Comparison of ENCODE assay signal across 21 cellular contexts in the genomic region with DNA sequence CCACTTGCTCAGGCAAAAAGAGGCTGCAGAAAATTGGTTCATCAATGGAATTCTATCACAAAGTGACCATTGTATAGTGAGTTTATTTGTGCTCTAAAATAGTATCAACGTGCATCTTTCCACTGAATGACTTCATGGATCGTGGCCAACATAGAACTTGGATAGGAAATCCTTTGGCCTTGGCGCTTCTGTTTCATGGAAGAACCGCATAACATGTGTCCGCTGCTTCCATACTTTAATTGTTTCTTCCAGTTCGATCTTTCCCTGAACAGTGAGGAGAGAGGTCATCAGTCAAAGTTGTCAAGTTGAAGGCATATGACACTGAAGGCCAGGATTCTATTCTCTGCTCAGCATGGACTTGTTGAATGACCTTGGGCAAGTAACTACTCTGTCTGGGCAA. TPM values are rescaled to one million over a fixed set of nuclear protein-coding genes. Genes with fewer than 3 reads are reported as not detected.
DNase-seq lines count a peak whose midpoint lies in the region; ATAC-seq and TF ChIP-seq lines count a peak whose summit lies in the region.
"Had no signal": no experiment of that assay in that cellular context is flagged by ENCODE, and none has a peak within 500 bp of the region (broad histone marks: within the 10 kb centered on the region; RNA-seq: fewer than 3 reads in every experiment).

No MANE protein-coding gene starts in this region.

- no peaks in the 10 kb centered on the region for H3K9me3 Mint-ChIP-seq in activated T-cell treated with anti-CD3 and anti-CD28 coated beads, Interleukin-2, amount 50 U/mL, for 24 hours
- no peaks in the 10 kb centered on the region for H3K9me3 Mint-ChIP-seq in activated T-cell treated with anti-CD3 and anti-CD28 coated beads, Interleukin-2, amount 50 U/mL, for 4 hours
- peaks cover 5% of the 10 kb centered on the region for H3K9me3 Mint-ChIP-seq in activated T-helper 2 cell treated with anti-CD3 and anti-CD28 coated beads, Interferon-gamma antibody, Interleukin-2, Interleukin-4, amounts not matched to agents 10 μg/mL and 5 μg/mL and 100 μg/mL, durations not matched to agents 14 hours and 24 hours and 36 hours
- peaks cover 8 to 24% (median 19%) of the 10 kb centered on the region in 5 experiments for H3K9me3 Mint-ChIP-seq in brain
- peaks cover 2% of the 10 kb centered on the region for H3K9me3 Mint-ChIP-seq in neural crest cell
- no peaks in the 10 kb centered on the region for H3K9me3 Mint-ChIP-seq in osteocyte (ENCODE audit: unreplicated experiment)

- peaks cover 79% of the 10 kb centered on the region for H3K36me3 Mint-ChIP-seq in activated T-cell treated with anti-CD3 and anti-CD28 coated beads, Interleukin-2, amount 50 U/mL, for 24 hours (ENCODE audit: low read depth)
- peaks cover 40% of the 10 kb centered on the region for H3K36me3 Mint-ChIP-seq in activated T-cell treated with anti-CD3 and anti-CD28 coated beads, Interleukin-2, amount 50 U/mL, for 4 hours (ENCODE audit: insufficient read depth)
- H3K36me3 Mint-ChIP-seq in activated T-helper 2 cell treated with anti-CD3 and anti-CD28 coated beads, Interferon-gamma antibody, Interleukin-2, Interleukin-4, amounts not matched to agents 10 μg/mL and 5 μg/mL and 100 μg/mL, durations not matched to agents 14 hours and 24 hours and 36 hours (ENCODE audit: low read depth), result peaks cover 72% of the 10 kb centered on the region
- H3K36me3 Mint-ChIP-seq in brain (peaks cover 83% of the 10 kb centered on the region), neural crest cell (ENCODE audit: low read depth) (peaks cover 45% of the 10 kb centered on the region), osteocyte (ENCODE audit: unreplicated experiment) (peaks cover 40% of the 10 kb centered on the region)

- no peaks in the 10 kb centered on the region for H3K27me3 Mint-ChIP-seq in activated T-cell treated with anti-CD3 and anti-CD28 coated beads, Interleukin-2, amount 50 U/mL, for 24 hours
- no peaks in the 10 kb centered on the region for H3K27me3 Mint-ChIP-seq in activated T-cell treated with anti-CD3 and anti-CD28 coated beads, Interleukin-2, amount 50 U/mL, for 4 hours (ENCODE audit: low read depth)
- no peaks in the 10 kb centered on the region for H3K27me3 Mint-ChIP-seq in activated T-helper 2 cell treated with anti-CD3 and anti-CD28 coated beads, Interferon-gamma antibody, Interleukin-2, Interleukin-4, amounts not matched to agents 10 μg/mL and 5 μg/mL and 100 μg/mL, durations not matched to agents 14 hours and 24 hours and 36 hours (ENCODE audit: low read depth)
- H3K27me3 Mint-ChIP-seq in brain, result peaks cover 7% of the 10 kb centered on the region
- H3K27me3 Mint-ChIP-seq in neural crest cell (ENCODE audit: low read depth), result peaks cover 4% of the 10 kb centered on the region
- no peaks in the 10 kb centered on the region for H3K27me3 Mint-ChIP-seq in osteocyte (ENCODE audit: unreplicated experiment)
- H3K27me3 Mint-ChIP-seq: B cell had no signal

- H3K4me1 Mint-ChIP-seq in activated T-cell treated with anti-CD3 and anti-CD28 coated beads, Interleukin-2, amount 50 U/mL, for 24 hours (ENCODE audit: low read depth), result peaks cover 37% of the 10 kb centered on the region
- peaks cover 32% of the 10 kb centered on the region for H3K4me1 Mint-ChIP-seq in activated T-cell treated with anti-CD3 and anti-CD28 coated beads, Interleukin-2, amount 50 U/mL, for 4 hours (ENCODE audit: low read depth)
- H3K4me1 Mint-ChIP-seq in activated T-helper 2 cell treated with anti-CD3 and anti-CD28 coated beads, Interferon-gamma antibody, Interleukin-2, Interleukin-4, amounts not matched to agents 10 μg/mL and 5 μg/mL and 100 μg/mL, durations not matched to agents 14 hours and 24 hours and 36 hours (ENCODE audit: low read depth), result peaks cover 20% of the 10 kb centered on the region
- peaks cover 43% of the 10 kb centered on the region for H3K4me1 Mint-ChIP-seq in brain
- peaks cover 36% of the 10 kb centered on the region for H3K4me1 Mint-ChIP-seq in neural crest cell
- peaks cover 25% of the 10 kb centered on the region for H3K4me1 Mint-ChIP-seq in osteocyte (ENCODE audit: unreplicated experiment)

- TF ChIP-seq CTCF in brain (conservative IDR thresholded peaks at IDR 0.05), result no peak
- TF ChIP-seq CTCF in neural crest cell (conservative IDR thresholded peaks at IDR 0.05), result no peak
- no peak for TF ChIP-seq CTCF in osteocyte (IDR thresholded peaks at IDR 0.05)

- H3K27ac Mint-ChIP-seq in activated T-cell treated with anti-CD3 and anti-CD28 coated beads, Interleukin-2, amount 50 U/mL, for 24 hours, result peak overlapping the region; percentile 76
- peak overlapping the region; percentile 31 for H3K27ac Mint-ChIP-seq in activated T-helper 2 cell treated with anti-CD3 and anti-CD28 coated beads, Interferon-gamma antibody, Interleukin-2, Interleukin-4, amounts not matched to agents 10 μg/mL and 5 μg/mL and 100 μg/mL, durations not matched to agents 14 hours and 24 hours and 36 hours
- H3K27ac Mint-ChIP-seq in brain, result peak overlapping the region in 4 of 5 experiments; percentile 23 to 82 (median 44)
- no peak overlapping the region for H3K27ac Mint-ChIP-seq in neural crest cell (ENCODE audit: unreplicated experiment)
- H3K27ac Mint-ChIP-seq in osteocyte (ENCODE audit: unreplicated experiment), result no peak overlapping the region
- H3K27ac Mint-ChIP-seq: B cell had no signal

- intact Hi-C loops in activated T-helper 2 cell treated with anti-CD3 and anti-CD28 coated beads, Interferon-gamma antibody, Interleukin-2, Interleukin-4, amounts not matched to agents 10 μg/mL and 5 μg/mL and 100 μg/mL, durations not matched to agents 14 hours and 24 hours and 36 hours (cut with micrococcal nuclease), result no loop called here

- no peak for DNase-seq in activated T-cell treated with anti-CD3 and anti-CD28 coated beads, Interleukin-2, amount 50 U/mL, for 24 hours
- DNase-seq in activated T-cell treated with anti-CD3 and anti-CD28 coated beads, Interleukin-2, amount 50 U/mL, for 4 hours, result no peak
- DNase-seq in activated T-helper 2 cell treated with anti-CD3 and anti-CD28 coated beads, Interferon-gamma antibody, Interleukin-2, Interleukin-4, amounts not matched to agents 10 μg/mL and 5 μg/mL and 100 μg/mL, durations not matched to agents 14 hours and 24 hours and 36 hours (ENCODE audit: low spot score), result no peak
- DNase-seq in neural crest cell (ENCODE audit: low read depth, low spot score) (no peak), osteocyte (ENCODE audit: extremely low spot score, unreplicated experiment) (no peak), NCI-H526 treated with DMSO at 0.1 percent for 48 hours (lab: John Stamatoyannopoulos, UW) (no peak)
- DNase-seq: DMS79 treated with DMSO at 0.1 percent for 48 hours, IMR-90, MV-4-11, NCI-H1694, NCI-H2081, NCI-H2171 treated with DMSO at 0.1 percent for 48 hours, NCI-H524 treated with DMSO at 0.1 percent for 48 hours, Peyer's patch had no signal

- no peak for ATAC-seq in activated T-cell treated with anti-CD3 and anti-CD28 coated beads, Interleukin-2, amount 50 U/mL, for 4 hours
- no peak for ATAC-seq in HG03565 (IDR thresholded peaks at IDR 0.05; ENCODE audit: unreplicated experiment)
- ATAC-seq: A549, HCT116 had no signal

- no peak overlapping the region for H3K4me3 Mint-ChIP-seq in activated T-cell treated with anti-CD3 and anti-CD28 coated beads, Interleukin-2, amount 50 U/mL, for 24 hours
- no peak overlapping the region for H3K4me3 Mint-ChIP-seq in activated T-cell treated with anti-CD3 and anti-CD28 coated beads, Interleukin-2, amount 50 U/mL, for 4 hours
- no peak overlapping the region for H3K4me3 Mint-ChIP-seq in activated T-helper 2 cell treated with anti-CD3 and anti-CD28 coated beads, Interferon-gamma antibody, Interleukin-2, Interleukin-4, amounts not matched to agents 10 μg/mL and 5 μg/mL and 100 μg/mL, durations not matched to agents 14 hours and 24 hours and 36 hours (ENCODE audit: low read depth)
- H3K4me3 Mint-ChIP-seq in brain (peak overlapping the region in 1 of 5 experiments; percentile 72), neural crest cell (peak overlapping the region; percentile 50), osteocyte (ENCODE audit: unreplicated experiment) (no peak overlapping the region)
- H3K4me3 Mint-ChIP-seq: B cell, CD14-positive monocyte had no signal

RNA-seq across cellular contexts. Expression of a gene that starts 4.5 kb away (rescaled TPM):
- total RNA-seq in activated T-cell treated with anti-CD3 and anti-CD28 coated beads, Interleukin-2, amount 50 U/mL, for 4 hours, result 100 to 1,000 TPM in 2 of 3 donors, 10 to 100 TPM in 1; 96.3 to 129 (median 116) TPM
- 92.4 and 95.1 TPM in 2 replicates for total RNA-seq in activated T-helper 2 cell treated with anti-CD3 and anti-CD28 coated beads, Interferon-gamma antibody, Interleukin-2, Interleukin-4, amounts not matched to agents 10 μg/mL and 5 μg/mL and 100 μg/mL, durations not matched to agents 14 hours and 24 hours and 36 hours
- 73.4 TPM for polyA plus RNA-seq in brain (ENCODE audit: insufficient read depth, low read depth, low replicate concordance)
- total RNA-seq in neural crest cell (104 and 120 TPM in 2 replicates), osteocyte (58.5 and 69.2 TPM in 2 replicates)

RNA-seq across cellular contexts. Expression of a gene that starts 6.6 kb away (rescaled TPM):
- total RNA-seq in activated T-cell treated with anti-CD3 and anti-CD28 coated beads, Interleukin-2, amount 50 U/mL, for 4 hours, result 10 to 100 TPM; 84.0 to 88.2 (median 86.6) TPM
- total RNA-seq in activated T-helper 2 cell treated with anti-CD3 and anti-CD28 coated beads, Interferon-gamma antibody, Interleukin-2, Interleukin-4, amounts not matched to agents 10 μg/mL and 5 μg/mL and 100 μg/mL, durations not matched to agents 14 hours and 24 hours and 36 hours, result 65.1 and 69.7 TPM in 2 replicates
- polyA plus RNA-seq in brain (ENCODE audit: insufficient read depth, low read depth, low replicate concordance), result 236 TPM
- total RNA-seq in neural crest cell (65.7 and 70.9 TPM in 2 replicates), osteocyte (67.9 and 76.5 TPM in 2 replicates)

RNA-seq across cellular contexts. Expression of a gene that starts 12.0 kb away (rescaled TPM):
- total RNA-seq in activated T-cell treated with anti-CD3 and anti-CD28 coated beads, Interleukin-2, amount 50 U/mL, for 4 hours, result 1 to 10 TPM; 2.0 to 2.3 (median 2.1) TPM
- 5.6 and 5.7 TPM in 2 replicates for total RNA-seq in activated T-helper 2 cell treated with anti-CD3 and anti-CD28 coated beads, Interferon-gamma antibody, Interleukin-2, Interleukin-4, amounts not matched to agents 10 μg/mL and 5 μg/mL and 100 μg/mL, durations not matched to agents 14 hours and 24 hours and 36 hours
- polyA plus RNA-seq in brain (ENCODE audit: insufficient read depth, low read depth, low replicate concordance), result 7.3 TPM
- total RNA-seq in neural crest cell, result 1.3 and 1.5 TPM in 2 replicates
- not detected in 2 replicates for total RNA-seq in osteocyte

RNA-seq across cellular contexts. Expression of a gene that starts 15.4 kb away (rescaled TPM):
- 10 to 100 TPM; 14.2 to 16.4 (median 14.2) TPM for total RNA-seq in activated T-cell treated with anti-CD3 and anti-CD28 coated beads, Interleukin-2, amount 50 U/mL, for 4 hours
- total RNA-seq in activated T-helper 2 cell treated with anti-CD3 and anti-CD28 coated beads, Interferon-gamma antibody, Interleukin-2, Interleukin-4, amounts not matched to agents 10 μg/mL and 5 μg/mL and 100 μg/mL, durations not matched to agents 14 hours and 24 hours and 36 hours, result 38.8 and 44.9 TPM in 2 replicates
- 26.5 TPM for polyA plus RNA-seq in brain (ENCODE audit: insufficient read depth, low read depth, low replicate concordance)
- total RNA-seq in neural crest cell, result 21.2 and 21.4 TPM in 2 replicates
- 23.5 and 24.8 TPM in 2 replicates for total RNA-seq in osteocyte

RNA-seq across cellular contexts. Expression of a gene that starts 44.6 kb away (rescaled TPM):
- total RNA-seq in activated T-cell treated with anti-CD3 and anti-CD28 coated beads, Interleukin-2, amount 50 U/mL, for 4 hours, result 1 to 10 TPM; 1.1 to 2.3 (median 1.9) TPM
- 3.5 and 3.6 TPM in 2 replicates for total RNA-seq in activated T-helper 2 cell treated with anti-CD3 and anti-CD28 coated beads, Interferon-gamma antibody, Interleukin-2, Interleukin-4, amounts not matched to agents 10 μg/mL and 5 μg/mL and 100 μg/mL, durations not matched to agents 14 hours and 24 hours and 36 hours
- polyA plus RNA-seq in brain (ENCODE audit: insufficient read depth, low read depth, low replicate concordance), result 0.27 TPM
- 3.5 and 3.7 TPM in 2 replicates for total RNA-seq in neural crest cell
- total RNA-seq in osteocyte, result 1.4 and 1.5 TPM in 2 replicates
- total RNA-seq: M059J had no signal
- polyA plus RNA-seq: CD14-positive monocyte had no signal

Comparison
In these comparisons a context has a peak if more than half of its experiments do, and no peak if none do; other contexts are left out.
1. H3K27ac Mint-ChIP-seq: peak in activated T-cell treated with anti-CD3 and anti-CD28 coated beads, Interleukin-2, amount 50 U/mL, for 24 hours (single experiment), activated T-helper 2 cell treated with anti-CD3 and anti-CD28 coated beads, Interferon-gamma antibody, Interleukin-2, Interleukin-4, amounts not matched to agents 10 μg/mL and 5 μg/mL and 100 μg/mL, durations not matched to agents 14 hours and 24 hours and 36 hours (single experiment) and brain (4 of 5); none in neural crest cell (single experiment) and osteocyte (single experiment).